15 cellular contexts compared by ENCODE assay signal in genomic region chr2:111066062-111066593, GRCh38.
"Had no signal": no experiment of that assay in that cellular context is flagged by ENCODE, and none has a peak within 500 bp of the region (broad histone marks: within the 10 kb centered on the region; RNA-seq: fewer than 3 reads in every experiment).

No MANE protein-coding gene starts in this region.

- H3K4me3 Mint-ChIP-seq: activated CD8-positive, alpha-beta memory T cell treated with anti-CD3 and anti-CD28 coated beads, Interleukin-2, amount 10 ng/mL, durations not matched to agents 7 days and 5 days; activated T-cell treated with anti-CD3 and anti-CD28 coated beads, Interleukin-2, amount 50 U/mL, for 24 hours; stimulated activated naive CD8-positive, alpha-beta T cell treated with anti-CD3 and anti-CD28 coated beads, Interleukin-15, Interleukin-2, amounts not matched to agents 100 ng/mL and 50 ng/mL, for 24 hours had no signal

- ATAC-seq: activated CD4-positive, CD25-positive, alpha-beta regulatory T cell treated with anti-CD3 and anti-CD28 coated beads, Interleukin-2, amount 50 U/mL, for 24 hours; activated CD8-positive, alpha-beta memory T cell treated with anti-CD3 and anti-CD28 coated beads, Interleukin-2, amount 10 ng/mL, durations not matched to agents 7 days and 5 days; activated naive CD4-positive, alpha-beta T cell treated with anti-CD3 and anti-CD28 coated beads, Interleukin-2, amount 50 U/mL, for 72 hours; esophagus mucosa; psoas muscle; sciatic nerve had no signal

- DNase-seq: activated CD4-positive, alpha-beta T cell treated with anti-CD3 and anti-CD28 coated beads, Interleukin-2, amount 50 U/mL, for 48 hours; activated CD8-positive, alpha-beta memory T cell treated with anti-CD3 and anti-CD28 coated beads, Interleukin-2, amount 10 ng/mL, durations not matched to agents 7 days and 5 days; activated effector memory CD4-positive, alpha-beta T cell treated with anti-CD3 and anti-CD28 coated beads, Interleukin-2, amount 50 U/mL, for 16 hours; activated T-cell treated with anti-CD3 and anti-CD28 coated beads, Interleukin-2, amount 50 U/mL, for 24 hours; brain microvascular endothelial cell; hippocampal formation; psoas muscle; spleen; stimulated activated CD4-positive, alpha-beta T cell treated with anti-CD3 and anti-CD28 coated beads, Interleukin-1b, Interleukin-23, amount 100 ng/mL, for 48 hours; uterus had no signal

- H3K27ac Mint-ChIP-seq: activated CD8-positive, alpha-beta memory T cell treated with anti-CD3 and anti-CD28 coated beads, Interleukin-2, amount 10 ng/mL, durations not matched to agents 7 days and 5 days; activated naive CD4-positive, alpha-beta T cell treated with anti-CD3 and anti-CD28 coated beads, Interleukin-2, amount 50 U/mL, for 72 hours; activated T-cell treated with anti-CD3 and anti-CD28 coated beads, Interleukin-2, amount 50 U/mL, for 24 hours; stimulated activated naive CD8-positive, alpha-beta T cell treated with anti-CD3 and anti-CD28 coated beads, Interleukin-15, Interleukin-2, amounts not matched to agents 100 ng/mL and 50 ng/mL, for 24 hours had no signal
